1 cellular context compared by ENCODE assay signal in genomic region chr1:244919320-244920282, GRCh38.
TF ChIP-seq lines count a peak whose summit lies in the region.

No MANE protein-coding gene starts in this region.

TF ChIP-seq in WTC11, 78 proteins besides CTCF, POLR2A, EP300 and RAD21 (continued from another document):
- TF ChIP-seq ZNF281 (CRISPR knock-in tag; IDR thresholded peaks at IDR 0.05) (no peak), GABPB1 (CRISPR knock-in tag; IDR thresholded peaks at IDR 0.05) (no peak), NFYB (CRISPR knock-in tag; conservative IDR thresholded peaks at IDR 0.05; ENCODE audit: low read depth) (no peak), FOXK1 (CRISPR knock-in tag; IDR thresholded peaks at IDR 0.05) (no peak)
- TF ChIP-seq, protein P1, sequence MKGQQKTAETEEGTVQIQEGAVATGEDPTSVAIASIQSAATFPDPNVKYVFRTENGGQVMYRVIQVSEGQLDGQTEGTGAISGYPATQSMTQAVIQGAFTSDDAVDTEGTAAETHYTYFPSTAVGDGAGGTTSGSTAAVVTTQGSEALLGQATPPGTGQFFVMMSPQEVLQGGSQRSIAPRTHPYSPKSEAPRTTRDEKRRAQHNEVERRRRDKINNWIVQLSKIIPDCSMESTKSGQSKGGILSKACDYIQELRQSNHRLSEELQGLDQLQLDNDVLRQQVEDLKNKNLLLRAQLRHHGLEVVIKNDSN (CRISPR knock-in tag; IDR thresholded peaks at IDR 0.05): no peak
- TF ChIP-seq, protein P2, sequence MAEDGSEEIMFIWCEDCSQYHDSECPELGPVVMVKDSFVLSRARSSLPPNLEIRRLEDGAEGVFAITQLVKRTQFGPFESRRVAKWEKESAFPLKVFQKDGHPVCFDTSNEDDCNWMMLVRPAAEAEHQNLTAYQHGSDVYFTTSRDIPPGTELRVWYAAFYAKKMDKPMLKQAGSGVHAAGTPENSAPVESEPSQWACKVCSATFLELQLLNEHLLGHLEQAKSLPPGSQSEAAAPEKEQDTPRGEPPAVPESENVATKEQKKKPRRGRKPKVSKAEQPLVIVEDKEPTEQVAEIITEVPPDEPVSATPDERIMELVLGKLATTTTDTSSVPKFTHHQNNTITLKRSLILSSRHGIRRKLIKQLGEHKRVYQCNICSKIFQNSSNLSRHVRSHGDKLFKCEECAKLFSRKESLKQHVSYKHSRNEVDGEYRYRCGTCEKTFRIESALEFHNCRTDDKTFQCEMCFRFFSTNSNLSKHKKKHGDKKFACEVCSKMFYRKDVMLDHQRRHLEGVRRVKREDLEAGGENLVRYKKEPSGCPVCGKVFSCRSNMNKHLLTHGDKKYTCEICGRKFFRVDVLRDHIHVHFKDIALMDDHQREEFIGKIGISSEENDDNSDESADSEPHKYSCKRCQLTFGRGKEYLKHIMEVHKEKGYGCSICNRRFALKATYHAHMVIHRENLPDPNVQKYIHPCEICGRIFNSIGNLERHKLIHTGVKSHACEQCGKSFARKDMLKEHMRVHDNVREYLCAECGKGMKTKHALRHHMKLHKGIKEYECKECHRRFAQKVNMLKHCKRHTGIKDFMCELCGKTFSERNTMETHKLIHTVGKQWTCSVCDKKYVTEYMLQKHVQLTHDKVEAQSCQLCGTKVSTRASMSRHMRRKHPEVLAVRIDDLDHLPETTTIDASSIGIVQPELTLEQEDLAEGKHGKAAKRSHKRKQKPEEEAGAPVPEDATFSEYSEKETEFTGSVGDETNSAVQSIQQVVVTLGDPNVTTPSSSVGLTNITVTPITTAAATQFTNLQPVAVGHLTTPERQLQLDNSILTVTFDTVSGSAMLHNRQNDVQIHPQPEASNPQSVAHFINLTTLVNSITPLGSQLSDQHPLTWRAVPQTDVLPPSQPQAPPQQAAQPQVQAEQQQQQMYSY (CRISPR knock-in tag; IDR thresholded peaks at IDR 0.05): no peak
